Comparison of ENCODE assay signal across 23 cellular contexts in the genomic region with DNA sequence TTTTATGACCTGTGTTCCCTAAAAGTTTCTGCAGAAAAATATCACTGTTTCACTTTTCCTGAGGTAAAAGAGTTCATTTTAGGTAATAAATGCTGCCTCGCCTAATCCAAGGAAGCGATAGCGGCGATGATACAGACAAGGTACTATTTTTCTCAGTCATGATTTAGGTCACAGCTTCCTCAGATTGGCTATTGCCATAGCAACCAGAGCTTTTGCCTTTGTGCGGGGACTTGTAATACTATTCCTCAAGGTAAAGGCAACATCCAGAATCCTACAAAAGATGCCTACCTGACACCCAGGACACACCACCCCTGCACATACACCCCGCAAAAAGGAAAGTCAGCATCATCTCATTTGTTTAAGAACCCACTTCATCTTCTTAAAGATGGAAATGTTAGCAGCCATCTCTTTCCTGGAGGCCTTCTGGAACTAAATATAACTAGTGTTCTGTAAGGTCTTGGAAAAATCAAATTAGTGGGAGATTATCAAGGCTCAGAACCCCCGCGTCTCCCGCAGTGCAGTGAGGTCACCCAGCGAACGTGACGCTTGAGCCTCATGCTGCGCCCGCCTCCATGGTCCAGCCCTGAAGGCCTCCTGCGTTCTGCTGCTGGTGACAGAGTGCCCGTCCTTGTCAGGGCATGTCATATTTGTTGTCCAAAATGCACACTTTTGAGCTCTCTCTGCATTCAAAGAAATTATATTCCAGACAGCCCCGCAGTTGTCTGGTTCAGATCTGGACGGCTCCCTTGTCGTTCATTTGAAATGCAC.
A peak's percentile ranks its signal among the peaks of the same experiment; 100 is the strongest.
DNase-seq lines count a peak whose midpoint lies in the region; ATAC-seq, FAIRE-seq and TF ChIP-seq lines count a peak whose summit lies in the region.
"Had no signal": no experiment of that assay in that cellular context is flagged by ENCODE, and none has a peak within 500 bp of the region (broad histone marks: within the 10 kb centered on the region; RNA-seq: fewer than 3 reads in every experiment).

No MANE protein-coding gene starts in this region.

- no peak overlapping the region for H3K4me2 ChIP-seq in K562 (ENCODE audit: insufficient read depth, low read length)
- H3K4me2 ChIP-seq: A549 had no signal

- under 1% methylated on average over 19 of the region's 19 CpGs for WGBS in K562 (ENCODE audit: insufficient coverage, low coverage, missing lambda C conversion rate)
- 91 to 94% methylated on average over 19 of the region's 19 CpGs for WGBS in endodermal cell (ENCODE audit: insufficient coverage in 1 of 2, insufficient read length in 1 of 2), 2 experiments

- no peak overlapping the region for H2AFZ ChIP-seq in K562 (ENCODE audit: low read depth, low read length)
- H2AFZ ChIP-seq: GM23248 had no signal

- H3K9me3 ChIP-seq in K562 (replicated peaks; ENCODE audit: control insufficient read depth, insufficient read depth, low read depth, low read length) (no peaks in the 10 kb centered on the region; the same call in 1 of the 2 replicates), endodermal cell (ENCODE audit: control insufficient read depth, low read length) (no peaks in the 10 kb centered on the region)
- H3K9me3 ChIP-seq: A549 had no signal

- FAIRE-seq in K562 (lab: Jason Lieb, UNC) = no peak
- FAIRE-seq: A549, GM12878, GM19239, H1 had no signal

- TF ChIP-seq EP300 in K562 (IDR thresholded peaks at IDR 0.05; ENCODE audit: low read length) = no peak

- no peak for TF ChIP-seq RAD21 in K562 (CRISPR knock-in tag; conservative IDR thresholded peaks at IDR 0.05 in 1 of 2, IDR thresholded peaks at IDR 0.05 in 1 of 2)

- H3K27ac ChIP-seq in K562 (ENCODE audit: extremely low read depth, low read depth, low read length) (no peak overlapping the region), endodermal cell (ENCODE audit: low read depth, low read length) (no peak overlapping the region)
- H3K27ac ChIP-seq: A549, GM23248 had no signal

- no peak for ATAC-seq in K562
- no peak for ATAC-seq in Right ventricle myocardium inferior
- ATAC-seq in stimulated activated naive B cell treated with anti-CD40 and anti-IgM and Interleukin-4, amounts not matched to agents 10 μg/mL and 1 μg/mL and 100 μg/mL, for 72 hours (replicated peaks) = no peak
- ATAC-seq: GM12878 had no signal

- H3K36me3 ChIP-seq in K562 (ENCODE audit: control insufficient read depth, insufficient read depth, low read length) (no peaks in the 10 kb centered on the region), endodermal cell (ENCODE audit: control insufficient read depth, insufficient read depth, low read length) (no peaks in the 10 kb centered on the region)

- peak; percentile 3 for DNase-seq in G401 (ENCODE audit: low spot score)
- DNase-seq in K562 (ENCODE audit: extremely low read depth in 1 of 4, low spot score in 3 of 4) = no peak
- peak; percentile 11 for DNase-seq in inferior parietal cortex (ENCODE audit: extremely low spot score)
- peak; percentile 69 for DNase-seq in osteocyte (ENCODE audit: extremely low spot score, unreplicated experiment)
- no peak for DNase-seq in endodermal cell
- DNase-seq in Right ventricle myocardium inferior (ENCODE audit: missing footprints) = no peak
- DNase-seq in NCI-H2107 treated with DMSO at 0.1 percent for 48 hours (lab: John Stamatoyannopoulos, UW; ENCODE audit: unreplicated experiment) = no peak
- no peak for DNase-seq in stimulated activated naive B cell treated with anti-CD40 and anti-IgM and Interleukin-4, amounts not matched to agents 10 μg/mL and 1 μg/mL and 100 μg/mL, for 72 hours
- DNase-seq: 8988T; C1 segment of cervical spinal cord; Calu3; CD4-positive, alpha-beta memory T cell; COR-L47; DMS53; DND-41; GDM1; GM23248; H7; HCEC 1CT had no signal

- H3K4me1 ChIP-seq in K562 (replicated peaks in 1 of 2; ENCODE audit: control insufficient read depth in 2 of 2, insufficient read depth in 2 of 2, low read length in 2 of 2) (no peaks in the 10 kb centered on the region), endodermal cell (ENCODE audit: control insufficient read depth, insufficient read depth, low read length) (no peaks in the 10 kb centered on the region)
- H3K4me1 ChIP-seq: A549 had no signal

- TF ChIP-seq POLR2A in K562 (conservative IDR thresholded peaks at IDR 0.05) = no peak

- H3K9ac ChIP-seq in K562 (ENCODE audit: insufficient read depth in 1 of 2, low read depth in 2 of 2, low read length in 2 of 2) (no peak overlapping the region), endodermal cell (ENCODE audit: extremely low read depth, low read length, poor library complexity, severe bottlenecking) (no peak overlapping the region)
- H3K9ac ChIP-seq: GM23248 had no signal

- POLR2A ChIA-PET in K562 (lab: Yijun Ruan, JAX) = interaction anchor here (1.1 kb wide), 1 partner anchor 168 kb away, joined by 3 read pairs; no protein-coding TSS in a partner anchor

- H3K4me3 Mint-ChIP-seq in osteocyte (ENCODE audit: unreplicated experiment) = no peak overlapping the region
- H3K4me3 Mint-ChIP-seq in endodermal cell = no peak overlapping the region
- H3K4me3 Mint-ChIP-seq in stimulated activated naive B cell treated with anti-CD40 and anti-IgM and Interleukin-4, amounts not matched to agents 10 μg/mL and 1 μg/mL and 100 μg/mL, for 72 hours = no peak overlapping the region
- H3K4me3 Mint-ChIP-seq: CD4-positive, alpha-beta memory T cell had no signal

- peaks cover 18% of the 10 kb centered on the region for H3K9me3 Mint-ChIP-seq in osteocyte (ENCODE audit: unreplicated experiment)
- H3K9me3 Mint-ChIP-seq in endodermal cell = peaks cover 4% of the 10 kb centered on the region
- peaks cover 5 to 8% of the 10 kb centered on the region in 2 donors for H3K9me3 Mint-ChIP-seq in stimulated activated naive B cell treated with anti-CD40 and anti-IgM and Interleukin-4, amounts not matched to agents 10 μg/mL and 1 μg/mL and 100 μg/mL, for 72 hours
- H3K9me3 Mint-ChIP-seq: CD4-positive, alpha-beta memory T cell had no signal

- H3K79me2 ChIP-seq in K562 (ENCODE audit: control insufficient read depth, insufficient read depth, low read length) = no peaks in the 10 kb centered on the region

- in situ Hi-C loops in G401 (cut with HindIII; ENCODE audit: low sequenced_read_pairs) (no loop called here), K562 (cut with MboI) (no loop called here)

- H3K27ac Mint-ChIP-seq in osteocyte (ENCODE audit: unreplicated experiment) = no peak overlapping the region
- H3K27ac Mint-ChIP-seq in endodermal cell = no peak overlapping the region
- H3K27ac Mint-ChIP-seq in stimulated activated naive B cell treated with anti-CD40 and anti-IgM and Interleukin-4, amounts not matched to agents 10 μg/mL and 1 μg/mL and 100 μg/mL, for 72 hours = no peak overlapping the region
- H3K27ac Mint-ChIP-seq: CD4-positive, alpha-beta memory T cell had no signal

- H3K4me1 Mint-ChIP-seq in osteocyte (ENCODE audit: unreplicated experiment) (no peaks in the 10 kb centered on the region), endodermal cell (no peaks in the 10 kb centered on the region)
- H3K4me1 Mint-ChIP-seq in stimulated activated naive B cell treated with anti-CD40 and anti-IgM and Interleukin-4, amounts not matched to agents 10 μg/mL and 1 μg/mL and 100 μg/mL, for 72 hours = no peaks in the 10 kb centered on the region

- H3K27me3 Mint-ChIP-seq in osteocyte (ENCODE audit: unreplicated experiment) (no peaks in the 10 kb centered on the region), endodermal cell (ENCODE audit: insufficient read depth) (peaks cover 1% of the 10 kb centered on the region)
- H3K27me3 Mint-ChIP-seq in stimulated activated naive B cell treated with anti-CD40 and anti-IgM and Interleukin-4, amounts not matched to agents 10 μg/mL and 1 μg/mL and 100 μg/mL, for 72 hours = peaks cover 0 to 7% of the 10 kb centered on the region in 2 donors
- H3K27me3 Mint-ChIP-seq: CD4-positive, alpha-beta memory T cell had no signal

- TF ChIP-seq CTCF in K562 (IDR thresholded peaks at IDR 0.05 in 2 of 3, conservative IDR thresholded peaks at IDR 0.05 in 1 of 3; ENCODE audit: insufficient read depth in 2 of 3, low read depth in 1 of 3, low read length in 3 of 3) (no peak), osteocyte (IDR thresholded peaks at IDR 0.05) (no peak), endodermal cell (conservative IDR thresholded peaks at IDR 0.05) (no peak)

- peaks cover 18 to 45% of the 10 kb centered on the region in 2 experiments for H3K27me3 ChIP-seq in K562 (ENCODE audit: control insufficient read depth in 2 of 2, insufficient read depth in 2 of 2, low read length in 2 of 2)
- H3K27me3 ChIP-seq in endodermal cell (ENCODE audit: control insufficient read depth, insufficient read depth, low read length, poor library complexity, severe bottlenecking) = no peaks in the 10 kb centered on the region

- H3K36me3 Mint-ChIP-seq in osteocyte (ENCODE audit: unreplicated experiment) = no peaks in the 10 kb centered on the region
- no peaks in the 10 kb centered on the region for H3K36me3 Mint-ChIP-seq in endodermal cell (ENCODE audit: low read depth)
- H3K36me3 Mint-ChIP-seq in stimulated activated naive B cell treated with anti-CD40 and anti-IgM and Interleukin-4, amounts not matched to agents 10 μg/mL and 1 μg/mL and 100 μg/mL, for 72 hours = no peaks in the 10 kb centered on the region
- H3K36me3 Mint-ChIP-seq: CD4-positive, alpha-beta memory T cell had no signal

- CTCF ChIA-PET in K562 (lab: Yijun Ruan, JAX; ENCODE audit: low intra/inter-chr PET ratio) = no interaction called here

- intact Hi-C loops in K562 (cut with micrococcal nuclease) = no loop called here
- intact Hi-C loops in Right ventricle myocardium inferior (cut with DNase I) = no loop called here

- no TSS peak for BruUV-seq in K562 (replicated peaks; lab: Mats Ljungman, UMichigan)

- no peaks in the 10 kb centered on the region for H3K9me1 ChIP-seq in K562 (ENCODE audit: control insufficient read depth, insufficient read depth, low read length)

- no peak overlapping the region for H3K4me3 ChIP-seq in K562
- H3K4me3 ChIP-seq in endodermal cell (ENCODE audit: low read length) = no peak overlapping the region
- H3K4me3 ChIP-seq: A549, GM12878, GM23248 had no signal

- peaks cover 12% of the 10 kb centered on the region; the same call in 1 of the 2 replicates for H4K20me1 ChIP-seq in K562 (replicated peaks; ENCODE audit: control insufficient read depth, insufficient read depth, low read length)

TF ChIP-seq in K562, 482 proteins besides CTCF, POLR2A, EP300 and RAD21:
- TF ChIP-seq RFX1 (IDR thresholded peaks at IDR 0.05) (peak; percentile 58), E2F4 (CRISPR knock-in tag; IDR thresholded peaks at IDR 0.05; ENCODE audit: low read depth) (no peak)

Comparison
In these comparisons a context has a peak if more than half of its experiments do, and no peak if none do; other contexts are left out.
1. DNase-seq: peak in G401 (single experiment), inferior parietal cortex (single experiment) and osteocyte (single experiment); none in K562 (0 of 4), endodermal cell (single experiment), Right ventricle myocardium inferior (single experiment), NCI-H2107 treated with DMSO at 0.1 percent for 48 hours (single experiment) and stimulated activated naive B cell treated with anti-CD40 and anti-IgM and Interleukin-4, amounts not matched to agents 10 μg/mL and 1 μg/mL and 100 μg/mL, for 72 hours (single experiment).